32 cellular contexts compared by ENCODE assay signal in the genomic region with DNA sequence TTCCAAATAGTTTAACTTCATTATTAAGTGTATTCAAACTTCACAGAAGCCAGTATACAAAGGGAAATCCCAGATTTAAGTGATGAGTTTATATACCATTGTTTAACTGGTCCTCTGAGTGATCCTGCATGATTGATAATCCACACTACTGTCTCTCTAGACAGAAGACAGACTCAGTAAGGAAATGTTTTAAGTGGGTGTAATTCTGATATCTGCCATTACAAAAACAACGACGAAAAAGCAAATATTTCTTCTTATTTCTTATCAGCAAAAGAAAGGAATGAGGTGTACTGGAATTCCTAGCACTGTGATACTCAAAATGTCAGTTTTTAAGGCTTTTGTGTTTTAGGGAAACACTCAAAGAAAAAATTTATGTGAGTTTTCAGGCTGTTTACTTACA.
"Had no signal": no experiment of that assay in that cellular context is flagged by ENCODE, and none has a peak within 500 bp of the region (broad histone marks: within the 10 kb centered on the region; RNA-seq: fewer than 3 reads in every experiment).

No MANE protein-coding gene starts in this region.

- ATAC-seq: activated CD8-positive, alpha-beta memory T cell treated with anti-CD3 and anti-CD28 coated beads, Interleukin-2, amount 10 ng/mL, durations not matched to agents 7 days and 5 days; body of pancreas; Panc1 had no signal

- H3K36me3 Mint-ChIP-seq: activated CD8-positive, alpha-beta memory T cell treated with anti-CD3 and anti-CD28 coated beads, Interleukin-2, amount 10 ng/mL, durations not matched to agents 7 days and 5 days had no signal

- H3K4me3 Mint-ChIP-seq: activated CD4-positive, alpha-beta memory T cell treated with anti-CD3 and anti-CD28 coated beads, Interleukin-2, amount 10 ng/mL, durations not matched to agents 7 days and 5 days; activated CD8-positive, alpha-beta memory T cell treated with anti-CD3 and anti-CD28 coated beads, Interleukin-2, amount 10 ng/mL, durations not matched to agents 7 days and 5 days; activated naive CD4-positive, alpha-beta T cell treated with anti-CD3 and anti-CD28 coated beads, Interleukin-2, amount 50 U/mL, for 24 hours; activated naive CD8-positive, alpha-beta T cell treated with anti-CD3 and anti-CD28 coated beads, Interleukin-2, amount 10 ng/mL, durations not matched to agents 7 days and 5 days had no signal

- H3K27me3 ChIP-seq: body of pancreas, SJCRH30 had no signal

- H3K4me1 Mint-ChIP-seq: activated CD8-positive, alpha-beta memory T cell treated with anti-CD3 and anti-CD28 coated beads, Interleukin-2, amount 10 ng/mL, durations not matched to agents 7 days and 5 days; activated naive CD8-positive, alpha-beta T cell treated with anti-CD3 and anti-CD28 coated beads, Interleukin-2, amount 10 ng/mL, durations not matched to agents 7 days and 5 days had no signal

- H3K9me3 Mint-ChIP-seq: activated CD4-positive, alpha-beta memory T cell treated with anti-CD3 and anti-CD28 coated beads, Interleukin-2, amount 10 ng/mL, durations not matched to agents 7 days and 5 days; activated naive CD4-positive, alpha-beta T cell treated with anti-CD3 and anti-CD28 coated beads, Interleukin-2, amount 50 U/mL, for 24 hours; activated naive CD8-positive, alpha-beta T cell treated with anti-CD3 and anti-CD28 coated beads, Interleukin-2, amount 10 ng/mL, durations not matched to agents 7 days and 5 days had no signal

- FAIRE-seq: astrocyte, bronchial epithelial cell had no signal

- H3K27ac Mint-ChIP-seq: activated CD4-positive, alpha-beta memory T cell treated with anti-CD3 and anti-CD28 coated beads, Interleukin-2, amount 10 ng/mL, durations not matched to agents 7 days and 5 days; activated CD8-positive, alpha-beta memory T cell treated with anti-CD3 and anti-CD28 coated beads, Interleukin-2, amount 10 ng/mL, durations not matched to agents 7 days and 5 days; activated naive CD4-positive, alpha-beta T cell treated with anti-CD3 and anti-CD28 coated beads, Interleukin-2, amount 50 U/mL, for 24 hours; activated naive CD8-positive, alpha-beta T cell treated with anti-CD3 and anti-CD28 coated beads, Interleukin-2, amount 10 ng/mL, durations not matched to agents 7 days and 5 days had no signal

- DNase-seq: activated CD4-positive, alpha-beta memory T cell treated with anti-CD3 and anti-CD28 coated beads, Interleukin-2, amount 10 ng/mL, durations not matched to agents 7 days and 5 days; activated CD4-positive, alpha-beta T cell treated with anti-CD3 and anti-CD28 coated beads for 1 hour; activated CD4-positive, alpha-beta T cell treated with anti-CD3 and anti-CD28 coated beads for 48 hours; activated CD4-positive, CD25-positive, alpha-beta regulatory T cell; activated CD8-positive, alpha-beta memory T cell treated with anti-CD3 and anti-CD28 coated beads for 24 hours; activated CD8-positive, alpha-beta memory T cell treated with anti-CD3 and anti-CD28 coated beads, Interleukin-2, amount 10 ng/mL, durations not matched to agents 7 days and 5 days; activated CD8-positive, alpha-beta memory T cell treated with anti-CD3 and anti-CD28 coated beads, Interleukin-2, amount 50 U/mL, for 48 hours; activated effector memory CD4-positive, alpha-beta T cell treated with Interleukin-2 at 50 U/mL for 16 hours; activated naive CD4-positive, alpha-beta T cell; activated naive CD8-positive, alpha-beta T cell treated with anti-CD3 and anti-CD28 coated beads, Interleukin-2, amount 10 ng/mL, durations not matched to agents 7 days and 5 days; activated T-cell treated with anti-CD3 and anti-CD28 coated beads, Interleukin-2, amount 50 U/mL, for 48 hours; central memory CD4-positive, alpha-beta T cell; Karpas-422; KBM-7; NCI-H1105; NCI-H1417 treated with DMSO at 0.1 percent for 48 hours; NCI-H1930; NCI-H2081 treated with DMSO at 0.1 percent for 48 hours; NCI-H345; NCI-H524 treated with DMSO at 0.1 percent for 48 hours; SHP77; T-helper 1 cell; T-helper 2 cell; T-helper 9 cell had no signal

- H3K4me3 ChIP-seq: body of pancreas, SJCRH30, SK-N-MC had no signal

- H3K27ac ChIP-seq: body of pancreas, SJCRH30, SK-N-MC, VCaP had no signal

- H3K9me3 ChIP-seq: body of pancreas, SJCRH30 had no signal

- H3K27me3 Mint-ChIP-seq: activated CD4-positive, alpha-beta memory T cell treated with anti-CD3 and anti-CD28 coated beads, Interleukin-2, amount 10 ng/mL, durations not matched to agents 7 days and 5 days; activated CD8-positive, alpha-beta memory T cell treated with anti-CD3 and anti-CD28 coated beads, Interleukin-2, amount 10 ng/mL, durations not matched to agents 7 days and 5 days; activated naive CD4-positive, alpha-beta T cell treated with anti-CD3 and anti-CD28 coated beads, Interleukin-2, amount 50 U/mL, for 24 hours; activated naive CD8-positive, alpha-beta T cell treated with anti-CD3 and anti-CD28 coated beads, Interleukin-2, amount 10 ng/mL, durations not matched to agents 7 days and 5 days had no signal

- H3K36me3 ChIP-seq: SJCRH30 had no signal
